Comparison of ENCODE assay signal across 19 cellular contexts in the genomic region with DNA sequence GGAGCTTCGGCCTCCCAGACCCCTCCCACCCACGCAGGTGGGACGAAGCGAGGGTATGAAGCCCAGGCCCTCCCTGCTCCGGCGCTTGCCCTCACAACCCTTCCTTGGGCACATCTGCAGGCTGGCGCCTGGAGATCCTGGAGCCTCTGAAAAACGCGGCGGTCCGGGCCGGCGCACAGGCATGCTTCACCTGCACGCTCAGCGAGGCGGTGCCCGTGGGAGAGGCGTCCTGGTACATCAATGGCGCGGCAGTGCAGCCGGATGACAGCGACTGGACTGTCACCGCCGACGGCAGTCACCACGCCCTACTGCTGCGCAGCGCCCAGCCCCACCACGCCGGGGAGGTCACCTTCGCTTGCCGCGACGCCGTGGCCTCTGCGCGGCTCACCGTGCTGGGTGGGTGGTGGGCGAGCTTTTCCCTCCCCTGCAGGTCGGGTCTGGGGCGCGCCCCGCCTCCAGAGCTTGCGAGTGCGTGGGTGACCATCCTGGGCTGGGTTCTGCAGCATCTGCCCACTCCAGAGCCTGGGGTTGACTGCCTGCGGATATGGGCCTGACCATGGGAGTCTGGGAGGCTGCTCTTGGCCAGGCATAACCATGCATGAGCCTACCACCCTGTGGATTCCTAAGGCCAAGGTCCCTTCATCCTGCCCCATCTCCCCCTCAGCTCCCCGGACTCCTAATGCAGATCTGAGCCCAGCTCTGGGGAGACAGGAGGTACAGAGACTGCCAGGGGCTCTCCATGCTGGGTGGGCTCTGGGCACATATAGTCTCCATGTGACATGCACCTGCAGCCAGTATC.
DNase-seq lines count a peak whose midpoint lies in the region; ATAC-seq and TF ChIP-seq lines count a peak whose summit lies in the region.
"Had no signal": no experiment of that assay in that cellular context is flagged by ENCODE, and none has a peak within 500 bp of the region (broad histone marks: within the 10 kb centered on the region; RNA-seq: fewer than 3 reads in every experiment).

No MANE protein-coding gene starts in this region.

- H3K4me1 ChIP-seq in SJCRH30 (peaks cover 16% of the 10 kb centered on the region), foreskin keratinocyte (no peaks in the 10 kb centered on the region)
- H3K4me1 ChIP-seq: BLaER1 treated with 17β-estradiol and CSF1 and Interleukin-3, amounts not matched to agents 10 nM and 100 nM had no signal

- H3K4me1 Mint-ChIP-seq in type B pancreatic cell (ENCODE audit: unreplicated experiment): no peaks in the 10 kb centered on the region
- H3K4me1 Mint-ChIP-seq: naive B cell had no signal

- no peaks in the 10 kb centered on the region for H3K27me3 ChIP-seq in SJCRH30
- no peaks in the 10 kb centered on the region for H3K27me3 ChIP-seq in foreskin keratinocyte
- H3K27me3 ChIP-seq: BLaER1 treated with 17β-estradiol and CSF1 and Interleukin-3, amounts not matched to agents 10 nM and 100 nM had no signal

- H3K27ac Mint-ChIP-seq in type B pancreatic cell: no peak overlapping the region
- H3K27ac Mint-ChIP-seq: activated T-helper 1 cell treated with anti-CD3 and anti-CD28 coated beads, Interleukin-12 subunit alpha, Interleukin-12 subunit beta, Interleukin-2, Interleukin-4 antibody, amounts not matched to agents 30 ng/mL and 10 ng/mL and 1 ng/mL, durations not matched to agents 14 hours and 24 hours and 36 hours; naive B cell had no signal

- no peak overlapping the region for H3K4me3 Mint-ChIP-seq in type B pancreatic cell
- H3K4me3 Mint-ChIP-seq: activated T-helper 1 cell treated with anti-CD3 and anti-CD28 coated beads, Interleukin-12 subunit alpha, Interleukin-12 subunit beta, Interleukin-2, Interleukin-4 antibody, amounts not matched to agents 30 ng/mL and 10 ng/mL and 1 ng/mL, durations not matched to agents 14 hours and 24 hours and 36 hours; naive B cell had no signal

- H3K9me3 Mint-ChIP-seq in type B pancreatic cell: peaks cover 5% of the 10 kb centered on the region

- peaks cover 12% of the 10 kb centered on the region for H3K36me3 Mint-ChIP-seq in type B pancreatic cell

- H3K36me3 ChIP-seq in SJCRH30: no peaks in the 10 kb centered on the region
- H3K36me3 ChIP-seq: thoracic aorta had no signal

- peak; percentile 49 for DNase-seq in activated effector memory CD4-positive, alpha-beta T cell treated with anti-CD3 and anti-CD28 coated beads, Interleukin-2, amount 50 U/mL, for 16 hours
- DNase-seq in activated effector memory CD4-positive, alpha-beta T cell treated with Interleukin-2 at 50 U/mL for 16 hours: no peak
- peak in 1 of 2 experiments; percentile 2 for DNase-seq in SJCRH30
- DNase-seq in omental fat pad (ENCODE audit: low spot score): peak; percentile 6
- peak; percentile 69 for DNase-seq in type B pancreatic cell (ENCODE audit: extremely low spot score, unreplicated experiment)
- DNase-seq in foreskin keratinocyte: no peak
- DNase-seq in T1000 (lab: John Stamatoyannopoulos, UW): no peak
- DNase-seq: activated CD4-positive, alpha-beta T cell treated with anti-CD3 and anti-CD28 coated beads for 4 hours; KBM-7; kidney glomerular epithelial cell; mesendoderm; naive B cell; NCI-H1694; NCI-H69; SHP77 had no signal

- no peaks in the 10 kb centered on the region for H3K27me3 Mint-ChIP-seq in type B pancreatic cell
- H3K27me3 Mint-ChIP-seq: naive B cell had no signal

- H3K27ac ChIP-seq in SJCRH30 (no peak overlapping the region; the same call in 1 of the 2 replicates), foreskin keratinocyte (no peak overlapping the region)
- H3K27ac ChIP-seq: BLaER1 treated with 17β-estradiol and CSF1 and Interleukin-3, amounts not matched to agents 10 nM and 100 nM; thoracic aorta had no signal

- no peaks in the 10 kb centered on the region for H3K9me3 ChIP-seq in SJCRH30 (replicated peaks)

- peak overlapping the region; percentile 37; the same call in 1 of the 2 replicates for H3K4me3 ChIP-seq in SJCRH30
- H3K4me3 ChIP-seq: BLaER1 treated with 17β-estradiol and CSF1 and Interleukin-3, amounts not matched to agents 10 nM and 100 nM; thoracic aorta had no signal

- no peak for ATAC-seq in omental fat pad (ENCODE audit: low FRiP score)
- no peak for ATAC-seq in foreskin keratinocyte
- ATAC-seq in GM21423 (IDR thresholded peaks at IDR 0.05; ENCODE audit: unreplicated experiment): no peak

- TF ChIP-seq CTCF in omental fat pad (IDR thresholded peaks at IDR 0.05): no peak
- TF ChIP-seq CTCF in type B pancreatic cell (conservative IDR thresholded peaks at IDR 0.05): no peak
- TF ChIP-seq CTCF in foreskin keratinocyte (conservative IDR thresholded peaks at IDR 0.05): no peak

Comparison
In these comparisons a context has a peak if more than half of its experiments do, and no peak if none do; other contexts are left out.
1. DNase-seq: peak in activated effector memory CD4-positive, alpha-beta T cell treated with anti-CD3 and anti-CD28 coated beads, Interleukin-2, amount 50 U/mL, for 16 hours (single experiment), omental fat pad (single experiment) and type B pancreatic cell (single experiment); none in activated effector memory CD4-positive, alpha-beta T cell treated with Interleukin-2 at 50 U/mL for 16 hours (single experiment), foreskin keratinocyte (0 of 2) and T1000 (single experiment).